20 cellular contexts compared by ENCODE assay signal in the genomic region with DNA sequence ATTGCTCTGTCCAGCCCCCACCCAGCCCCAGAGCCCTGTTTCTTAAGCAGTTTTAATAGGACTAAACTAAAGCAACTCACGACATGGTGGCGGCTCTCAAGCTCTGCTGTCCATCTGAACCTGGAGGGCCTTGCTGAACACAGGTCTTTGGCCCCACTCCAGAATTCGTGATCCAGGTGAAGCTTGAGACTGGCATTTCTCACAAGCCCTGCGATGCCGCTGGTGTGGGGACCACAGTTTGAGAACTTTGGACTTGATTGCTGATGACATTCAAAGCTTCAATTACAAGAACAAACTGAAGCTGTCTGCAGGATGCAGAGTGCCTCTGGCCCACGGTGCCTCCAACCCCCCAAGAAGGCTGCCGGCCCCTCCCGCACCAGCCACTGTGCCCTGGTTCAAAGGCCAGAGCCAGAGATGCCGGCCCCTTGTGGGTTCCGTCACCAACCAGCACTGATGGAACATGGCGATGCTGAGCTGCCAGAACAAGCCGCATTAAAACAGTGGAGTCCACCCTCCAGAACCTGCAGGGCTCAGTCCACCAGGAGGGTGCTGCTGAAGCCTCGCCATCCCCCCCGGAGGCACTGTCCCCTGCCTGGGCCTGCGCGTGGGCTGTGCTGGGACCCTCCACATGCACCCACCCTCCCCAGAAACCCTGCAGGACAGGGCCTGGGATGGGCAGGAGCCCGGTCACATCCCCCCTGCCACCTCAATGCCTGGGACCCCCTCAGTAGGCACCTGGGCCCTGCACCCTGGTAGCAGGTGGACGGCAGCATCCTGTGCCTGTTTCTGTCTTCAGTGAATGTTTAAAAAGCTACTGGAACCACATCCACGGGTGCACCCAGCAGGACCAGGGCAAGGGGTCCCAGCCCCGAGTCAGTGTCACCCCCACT.
DNase-seq lines count a peak whose midpoint lies in the region; ATAC-seq and TF ChIP-seq lines count a peak whose summit lies in the region.
"Had no signal": no experiment of that assay in that cellular context is flagged by ENCODE, and none has a peak within 500 bp of the region (broad histone marks: within the 10 kb centered on the region; RNA-seq: fewer than 3 reads in every experiment).

No MANE protein-coding gene starts in this region.

- H3K27ac Mint-ChIP-seq in chondrocyte (ENCODE audit: unreplicated experiment) (no peak overlapping the region), neural progenitor cell (peak overlapping the region; percentile 50)
- H3K27ac Mint-ChIP-seq: CD4-positive, alpha-beta memory T cell had no signal

- H3K4me1 ChIP-seq in heart left ventricle: peaks cover 0 to 2% (median 0%) of the 10 kb centered on the region in 12 donors
- peaks cover 6% of the 10 kb centered on the region for H3K4me1 ChIP-seq in neural progenitor cell
- H3K4me1 ChIP-seq: A549 had no signal

- H3K9me3 ChIP-seq in heart left ventricle (no peaks in the 10 kb centered on the region), neural progenitor cell (ENCODE audit: low read depth) (no peaks in the 10 kb centered on the region)
- H3K9me3 ChIP-seq: A549, BLaER1 had no signal

- H4K20me1 ChIP-seq in neural progenitor cell (ENCODE audit: low read depth): no peaks in the 10 kb centered on the region
- H4K20me1 ChIP-seq: BLaER1 had no signal

- H3K4me2 ChIP-seq in neural progenitor cell: no peak overlapping the region
- H3K4me2 ChIP-seq: A549, BLaER1 had no signal

- H3K36me3 Mint-ChIP-seq in chondrocyte (ENCODE audit: low read depth): no peaks in the 10 kb centered on the region
- no peaks in the 10 kb centered on the region for H3K36me3 Mint-ChIP-seq in neural progenitor cell
- H3K36me3 Mint-ChIP-seq: CD4-positive, alpha-beta memory T cell had no signal

- H3K27me3 Mint-ChIP-seq in chondrocyte (ENCODE audit: low read depth): no peaks in the 10 kb centered on the region
- H3K27me3 Mint-ChIP-seq in neural progenitor cell (ENCODE audit: insufficient read depth, low read depth): peaks cover 10% of the 10 kb centered on the region

- H3K4me3 ChIP-seq in heart left ventricle: no peak overlapping the region
- no peak overlapping the region for H3K4me3 ChIP-seq in neural progenitor cell
- H3K4me3 ChIP-seq: A549, BLaER1, GM12878, K562 had no signal

- no peaks in the 10 kb centered on the region for H3K9me3 Mint-ChIP-seq in chondrocyte (ENCODE audit: low read depth)
- peaks cover 11% of the 10 kb centered on the region for H3K9me3 Mint-ChIP-seq in neural progenitor cell

- no peak overlapping the region for H2AFZ ChIP-seq in neural progenitor cell (replicated peaks)

- H3K4me3 Mint-ChIP-seq in chondrocyte (ENCODE audit: unreplicated experiment) (no peak overlapping the region), neural progenitor cell (no peak overlapping the region)

- intact Hi-C loops in cardiac septum (cut with DNase I) (no loop called here), heart left ventricle (cut with DNase I) (no loop called here)

- 90 to 94% (median 92%) methylated on average over 12 to 20 of the region's 20 CpGs for WGBS in heart left ventricle, 4 donors

- H3F3A ChIP-seq in neural progenitor cell (ENCODE audit: low read depth): no peaks in the 10 kb centered on the region

- H3K36me3 ChIP-seq in heart left ventricle: no peaks in the 10 kb centered on the region
- H3K36me3 ChIP-seq in neural progenitor cell: no peaks in the 10 kb centered on the region
- H3K36me3 ChIP-seq: BLaER1 had no signal

- DNase-seq in cardiac septum (ENCODE audit: low spot score) (peak; percentile 73), heart left ventricle (no peak), chondrocyte (ENCODE audit: low spot score) (peak; percentile 82), neural progenitor cell (ENCODE audit: low spot score) (no peak), H4 (ENCODE audit: low spot score) (no peak), medulla oblongata (ENCODE audit: extremely low spot score) (no peak)
- DNase-seq: Calu3; CD4-positive, alpha-beta memory T cell; EL; NCI-H1105 treated with DMSO at 0.1 percent for 48 hours; NCI-H1694; NCI-H2081 treated with DMSO at 0.1 percent for 48 hours; NCI-H510A treated with DMSO at 0.1 percent for 48 hours; NCI-H774; PC-3 had no signal

- no peak for TF ChIP-seq CTCF in heart left ventricle (IDR thresholded peaks at IDR 0.05)
- no peak for TF ChIP-seq CTCF in chondrocyte (IDR thresholded peaks at IDR 0.05)
- TF ChIP-seq CTCF in neural progenitor cell (IDR thresholded peaks at IDR 0.05): no peak

- no peak overlapping the region for H3K27ac ChIP-seq in heart left ventricle
- H3K27ac ChIP-seq in neural progenitor cell: no peak overlapping the region
- H3K27ac ChIP-seq: A549, BLaER1 had no signal

- H3K79me2 ChIP-seq in neural progenitor cell (ENCODE audit: low read depth): no peaks in the 10 kb centered on the region

- no peaks in the 10 kb centered on the region for H3K27me3 ChIP-seq in heart left ventricle
- H3K27me3 ChIP-seq in neural progenitor cell: no peaks in the 10 kb centered on the region
- H3K27me3 ChIP-seq: BLaER1 had no signal

- TF ChIP-seq POLR2A in heart left ventricle (IDR thresholded peaks at IDR 0.05): no peak

- no peak overlapping the region for H3K9ac ChIP-seq in neural progenitor cell
- H3K9ac ChIP-seq: BLaER1 had no signal

- peaks cover 1% of the 10 kb centered on the region for H3K4me1 Mint-ChIP-seq in chondrocyte (ENCODE audit: low read depth)
- H3K4me1 Mint-ChIP-seq in neural progenitor cell: peaks cover 46% of the 10 kb centered on the region

- ATAC-seq in heart left ventricle: no peak
- no peak for ATAC-seq in GM19397 (IDR thresholded peaks at IDR 0.05; ENCODE audit: unreplicated experiment)
- ATAC-seq: A549, GM12878, K562, PC-3 had no signal

Comparison
In these comparisons a context has a peak if more than half of its experiments do, and no peak if none do; other contexts are left out.
1. DNase-seq: peak in cardiac septum (single experiment) and chondrocyte (single experiment); none in heart left ventricle (0 of 5), neural progenitor cell (single experiment), H4 (single experiment) and medulla oblongata (single experiment).